ENCODE assay signal across 9 cellular contexts in genomic region chr9:131420913-131421312, GRCh38. TPM values are rescaled to one million over a fixed set of nuclear protein-coding genes. Genes with fewer than 3 reads are reported as not detected.
A peak's percentile ranks its signal among the peaks of the same experiment; 100 is the strongest.
DNase-seq lines count a peak whose midpoint lies in the region; ATAC-seq and TF ChIP-seq lines count a peak whose summit lies in the region.
"Had no signal": no experiment of that assay in that cellular context is flagged by ENCODE, and none has a peak within 500 bp of the region (broad histone marks: within the 10 kb centered on the region; RNA-seq: fewer than 3 reads in every experiment).

No MANE protein-coding gene starts in this region.

- DNase-seq in H7: peak; percentile 54
- no peak for DNase-seq in T-cell
- peak; percentile 63 for DNase-seq in fibroblast of pulmonary artery (ENCODE audit: low read depth)
- DNase-seq in psoas muscle: peak in 1 of 2 donors; percentile 18
- DNase-seq in retina: no peak
- no peak for DNase-seq in posterior cingulate gyrus
- DNase-seq: NCI-H2107 had no signal

- peak overlapping the region; percentile 84 for H3K27ac ChIP-seq in psoas muscle

- H3K4me1 ChIP-seq in psoas muscle: peaks cover 80% of the 10 kb centered on the region

- no peaks in the 10 kb centered on the region for H3K27me3 Mint-ChIP-seq in T-cell

- no peaks in the 10 kb centered on the region for H3K9me3 ChIP-seq in psoas muscle

- CTCF ChIA-PET in T-cell (lab: Charles Lee): no interaction called here

- H3K27ac Mint-ChIP-seq in T-cell: peak overlapping the region; percentile 63 to 65

- peaks cover 4% of the 10 kb centered on the region for H3K36me3 Mint-ChIP-seq in T-cell

- 24 to 28% (median 27%) methylated on average over 5 of the region's 5 CpGs for WGBS in psoas muscle, 3 donors

- H3K4me3 ChIP-seq in H7 (ENCODE audit: insufficient read depth, low read depth, low read length) (no peak overlapping the region), fibroblast of pulmonary artery (replicated peaks; ENCODE audit: low read depth, low read length) (no peak overlapping the region), psoas muscle (no peak overlapping the region)

- POLR2A ChIA-PET in T-cell (lab: Charles Lee): no interaction called here

- peaks cover 3% of the 10 kb centered on the region for H3K36me3 ChIP-seq in H7 (replicated peaks; ENCODE audit: control insufficient read depth, insufficient read depth, low read length)
- H3K36me3 ChIP-seq in psoas muscle (ENCODE audit: insufficient read depth in 1 of 2, low read depth in 1 of 2): no peaks in the 10 kb centered on the region

- intact Hi-C loops in psoas muscle (cut with DNase I): loop anchor here in 1 of 2 donors (5.0 kb wide), 1 partner anchor 39 kb away; no protein-coding TSS in a partner anchor
- intact Hi-C loops in posterior cingulate gyrus (cut with DNase I): no loop called here

- H3K4me1 Mint-ChIP-seq in T-cell: peaks cover 76 to 90% (median 87%) of the 10 kb centered on the region in 3 donors

- no peaks in the 10 kb centered on the region for H3K9me3 Mint-ChIP-seq in T-cell

- H3K4me3 Mint-ChIP-seq in T-cell: peak overlapping the region in 1 of 3 donors; percentile 71

- ATAC-seq in T-cell (replicated peaks in 1 of 4) (no peak), psoas muscle (no peak), HG02981 (IDR thresholded peaks at IDR 0.05; ENCODE audit: unreplicated experiment) (no peak), HG03139 (IDR thresholded peaks at IDR 0.05; ENCODE audit: unreplicated experiment) (no peak)

- TF ChIP-seq CTCF in fibroblast of pulmonary artery (IDR thresholded peaks at IDR 0.05; ENCODE audit: low read length, missing control alignments) (peak; percentile 33), psoas muscle (IDR thresholded peaks at IDR 0.05) (no peak)

- H3K27me3 ChIP-seq in H7 (ENCODE audit: control insufficient read depth, insufficient read depth, low read length) (no peaks in the 10 kb centered on the region), psoas muscle (ENCODE audit: insufficient read depth in 3 of 3, low read length in 2 of 3) (no peaks in the 10 kb centered on the region)

RNA-seq across cellular contexts. Expression of gene PRRC2B, which starts 27.0 kb away (rescaled TPM):
- total RNA-seq in H7 (2014; rRNA removed; shearing (Covaris generic)): 77.4 and 102 TPM in 2 replicates
- total RNA-seq in T-cell (100 to 1,000 TPM; 259 to 375 (median 370) TPM), psoas muscle (100 to 1,000 TPM in 1 of 4 donors, 10 to 100 TPM in 3; 63.6 to 114 (median 78.7) TPM)
- polyA plus RNA-seq in psoas muscle: 10 to 100 TPM; 22.7 to 42.1 (median 27.5) TPM

Comparison
In these comparisons a context has a peak if more than half of its experiments do, and no peak if none do; other contexts are left out.
1. DNase-seq: peak in H7 (single experiment) and fibroblast of pulmonary artery (single experiment); none in T-cell (0 of 34), retina (single experiment) and posterior cingulate gyrus (0 of 10).